1 cellular context compared by ENCODE assay signal in the genomic region with DNA sequence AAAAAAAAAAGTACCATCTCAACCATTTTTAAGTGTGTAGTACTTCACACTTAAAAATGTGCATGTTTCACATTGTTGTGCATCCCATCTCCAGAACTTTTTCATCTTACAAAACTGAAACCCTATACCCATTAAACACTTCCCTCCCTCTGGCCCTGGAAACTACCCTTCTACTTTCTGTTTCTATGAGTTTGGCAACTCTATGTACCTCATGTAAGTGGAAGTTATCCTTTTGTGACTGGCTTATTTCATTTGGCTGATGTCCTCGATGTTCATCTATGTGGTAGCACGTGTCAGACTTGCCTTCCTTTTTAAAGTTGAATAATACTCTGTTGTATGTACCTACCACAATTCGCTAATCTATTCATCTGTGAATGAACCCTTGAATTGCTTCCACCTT.
TF ChIP-seq lines count a peak whose summit lies in the region.

No MANE protein-coding gene starts in this region.

TF ChIP-seq in GM12878, 131 proteins besides CTCF, POLR2A, EP300 and RAD21 (continued from another document):
- TF ChIP-seq, protein P1, sequence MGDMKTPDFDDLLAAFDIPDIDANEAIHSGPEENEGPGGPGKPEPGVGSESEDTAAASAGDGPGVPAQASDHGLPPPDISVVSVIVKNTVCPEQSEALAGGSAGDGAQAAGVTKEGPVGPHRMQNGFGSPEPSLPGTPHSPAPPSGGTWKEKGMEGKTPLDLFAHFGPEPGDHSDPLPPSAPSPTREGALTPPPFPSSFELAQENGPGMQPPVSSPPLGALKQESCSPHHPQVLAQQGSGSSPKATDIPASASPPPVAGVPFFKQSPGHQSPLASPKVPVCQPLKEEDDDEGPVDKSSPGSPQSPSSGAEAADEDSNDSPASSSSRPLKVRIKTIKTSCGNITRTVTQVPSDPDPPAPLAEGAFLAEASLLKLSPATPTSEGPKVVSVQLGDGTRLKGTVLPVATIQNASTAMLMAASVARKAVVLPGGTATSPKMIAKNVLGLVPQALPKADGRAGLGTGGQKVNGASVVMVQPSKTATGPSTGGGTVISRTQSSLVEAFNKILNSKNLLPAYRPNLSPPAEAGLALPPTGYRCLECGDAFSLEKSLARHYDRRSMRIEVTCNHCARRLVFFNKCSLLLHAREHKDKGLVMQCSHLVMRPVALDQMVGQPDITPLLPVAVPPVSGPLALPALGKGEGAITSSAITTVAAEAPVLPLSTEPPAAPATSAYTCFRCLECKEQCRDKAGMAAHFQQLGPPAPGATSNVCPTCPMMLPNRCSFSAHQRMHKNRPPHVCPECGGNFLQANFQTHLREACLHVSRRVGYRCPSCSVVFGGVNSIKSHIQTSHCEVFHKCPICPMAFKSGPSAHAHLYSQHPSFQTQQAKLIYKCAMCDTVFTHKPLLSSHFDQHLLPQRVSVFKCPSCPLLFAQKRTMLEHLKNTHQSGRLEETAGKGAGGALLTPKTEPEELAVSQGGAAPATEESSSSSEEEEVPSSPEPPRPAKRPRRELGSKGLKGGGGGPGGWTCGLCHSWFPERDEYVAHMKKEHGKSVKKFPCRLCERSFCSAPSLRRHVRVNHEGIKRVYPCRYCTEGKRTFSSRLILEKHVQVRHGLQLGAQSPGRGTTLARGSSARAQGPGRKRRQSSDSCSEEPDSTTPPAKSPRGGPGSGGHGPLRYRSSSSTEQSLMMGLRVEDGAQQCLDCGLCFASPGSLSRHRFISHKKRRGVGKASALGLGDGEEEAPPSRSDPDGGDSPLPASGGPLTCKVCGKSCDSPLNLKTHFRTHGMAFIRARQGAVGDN (IDR thresholded peaks at IDR 0.05): peak; percentile 56; the same call in 1 of the 2 replicates
- TF ChIP-seq POU2F2 (IDR thresholded peaks at IDR 0.05; ENCODE audit: borderline replicate concordance, low read depth, low read length) (no peak), IKZF2 (IDR thresholded peaks at IDR 0.05) (peak; percentile 28 to 67; a peak in 3 of 4 replicates), IKZF1 (conservative IDR thresholded peaks at IDR 0.05) (peak; percentile 44), WRNIP1 (IDR thresholded peaks at IDR 0.05; ENCODE audit: borderline replicate concordance, low read depth, low read length) (no peak), BRCA1 (IDR thresholded peaks at IDR 0.05; ENCODE audit: low read depth, low read length) (no peak)
TF ChIP-seq in GM12878: peak in this region for 4.
